Comparison of ENCODE assay signal across 2 cellular contexts in the genomic region with DNA sequence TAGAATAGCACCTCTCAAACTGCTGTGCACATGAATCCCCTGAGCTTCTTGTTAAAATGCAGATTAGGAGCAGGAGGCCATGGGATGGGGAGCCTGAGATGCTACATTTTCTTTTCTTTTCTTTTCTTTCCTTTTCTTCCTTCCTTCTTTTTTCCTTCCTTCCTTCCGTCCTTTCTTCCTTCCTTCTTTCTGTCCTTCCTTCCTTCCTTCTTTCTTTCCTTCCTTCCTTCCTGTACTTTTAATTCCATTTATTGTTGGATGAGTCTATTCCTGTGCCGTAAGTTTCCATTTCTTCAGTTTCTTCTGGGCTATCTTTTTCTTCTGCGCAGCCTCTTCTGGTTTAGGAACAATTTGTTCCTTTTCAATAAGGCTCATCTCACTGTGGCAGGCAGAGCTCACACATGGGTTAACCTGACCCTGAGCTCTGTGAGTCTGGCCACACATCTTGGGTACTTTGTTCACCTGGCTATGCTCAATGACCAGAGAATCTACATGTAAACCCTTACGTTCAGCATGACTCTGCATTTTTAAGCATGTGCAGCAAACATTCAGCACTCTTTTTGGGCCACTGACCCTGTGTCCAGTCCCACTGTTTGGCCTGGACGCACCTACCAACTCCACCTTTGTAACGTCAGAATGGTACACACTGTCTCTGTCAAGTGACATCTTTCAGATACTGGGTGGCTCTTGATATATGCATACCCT.
TF ChIP-seq lines count a peak whose summit lies in the region.

No MANE protein-coding gene starts in this region.

TF ChIP-seq in IMR-90, 13 proteins besides CTCF, POLR2A, EP300 and RAD21:
- no peak for TF ChIP-seq MXI1 (IDR thresholded peaks at IDR 0.05; ENCODE audit: borderline replicate concordance, low read depth, low read length)
- TF ChIP-seq, protein P1, sequence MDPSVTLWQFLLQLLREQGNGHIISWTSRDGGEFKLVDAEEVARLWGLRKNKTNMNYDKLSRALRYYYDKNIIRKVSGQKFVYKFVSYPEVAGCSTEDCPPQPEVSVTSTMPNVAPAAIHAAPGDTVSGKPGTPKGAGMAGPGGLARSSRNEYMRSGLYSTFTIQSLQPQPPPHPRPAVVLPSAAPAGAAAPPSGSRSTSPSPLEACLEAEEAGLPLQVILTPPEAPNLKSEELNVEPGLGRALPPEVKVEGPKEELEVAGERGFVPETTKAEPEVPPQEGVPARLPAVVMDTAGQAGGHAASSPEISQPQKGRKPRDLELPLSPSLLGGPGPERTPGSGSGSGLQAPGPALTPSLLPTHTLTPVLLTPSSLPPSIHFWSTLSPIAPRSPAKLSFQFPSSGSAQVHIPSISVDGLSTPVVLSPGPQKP (IDR thresholded peaks at IDR 0.05; ENCODE audit: borderline replicate concordance, low read depth, low read length), result no peak
- TF ChIP-seq NFE2L2 (IDR thresholded peaks at IDR 0.05; ENCODE audit: low read depth, low read length), result peak; percentile 46; the same call in 1 of the 2 replicates
- no peak for TF ChIP-seq CEBPB (IDR thresholded peaks at IDR 0.05; ENCODE audit: low read depth, low read length)
- no peak for TF ChIP-seq SMC3 (IDR thresholded peaks at IDR 0.05; ENCODE audit: low read depth, low read length)

TF ChIP-seq in SK-N-SH, 30 proteins besides CTCF, POLR2A, EP300 and RAD21:
- TF ChIP-seq, protein P2, sequence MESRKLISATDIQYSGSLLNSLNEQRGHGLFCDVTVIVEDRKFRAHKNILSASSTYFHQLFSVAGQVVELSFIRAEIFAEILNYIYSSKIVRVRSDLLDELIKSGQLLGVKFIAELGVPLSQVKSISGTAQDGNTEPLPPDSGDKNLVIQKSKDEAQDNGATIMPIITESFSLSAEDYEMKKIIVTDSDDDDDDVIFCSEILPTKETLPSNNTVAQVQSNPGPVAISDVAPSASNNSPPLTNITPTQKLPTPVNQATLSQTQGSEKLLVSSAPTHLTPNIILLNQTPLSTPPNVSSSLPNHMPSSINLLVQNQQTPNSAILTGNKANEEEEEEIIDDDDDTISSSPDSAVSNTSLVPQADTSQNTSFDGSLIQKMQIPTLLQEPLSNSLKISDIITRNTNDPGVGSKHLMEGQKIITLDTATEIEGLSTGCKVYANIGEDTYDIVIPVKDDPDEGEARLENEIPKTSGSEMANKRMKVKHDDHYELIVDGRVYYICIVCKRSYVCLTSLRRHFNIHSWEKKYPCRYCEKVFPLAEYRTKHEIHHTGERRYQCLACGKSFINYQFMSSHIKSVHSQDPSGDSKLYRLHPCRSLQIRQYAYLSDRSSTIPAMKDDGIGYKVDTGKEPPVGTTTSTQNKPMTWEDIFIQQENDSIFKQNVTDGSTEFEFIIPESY (IDR thresholded peaks at IDR 0.05; ENCODE audit: borderline replicate concordance, low read depth), result no peak
- TF ChIP-seq GABPA (IDR thresholded peaks at IDR 0.05; ENCODE audit: low read depth) (no peak), MXI1 (IDR thresholded peaks at IDR 0.05; ENCODE audit: low read depth, low read length) (no peak), GATA2 (CRISPR knock-in tag; IDR thresholded peaks at IDR 0.05) (no peak), FOXM1 (IDR thresholded peaks at IDR 0.05; ENCODE audit: low read depth) (no peak), EZH2phosphoT487 (IDR thresholded peaks at IDR 0.05; ENCODE audit: borderline replicate concordance, low read depth) (no peak), RFX5 (IDR thresholded peaks at IDR 0.05; ENCODE audit: low read length) (no peak), TAF1 (IDR thresholded peaks at IDR 0.05; ENCODE audit: borderline replicate concordance, low read depth, low read length) (no peak), FOSL2 (IDR thresholded peaks at IDR 0.05; ENCODE audit: borderline replicate concordance, low read depth) (no peak), POLR2AphosphoS5 (IDR thresholded peaks at IDR 0.05; ENCODE audit: low read depth, low read length) (no peak), SMC3 (IDR thresholded peaks at IDR 0.05; ENCODE audit: low read depth, low read length) (no peak), TCF12 (IDR thresholded peaks at IDR 0.05) (no peak), FOXJ3 (CRISPR knock-in tag; IDR thresholded peaks at IDR 0.05) (no peak), NRF1 (IDR thresholded peaks at IDR 0.05; ENCODE audit: low read depth, low read length) (no peak), YY1 (IDR thresholded peaks at IDR 0.05; ENCODE audit: low read depth) (no peak), RCOR1 (IDR thresholded peaks at IDR 0.05; ENCODE audit: low read length) (no peak)
- TF ChIP-seq, protein P3, sequence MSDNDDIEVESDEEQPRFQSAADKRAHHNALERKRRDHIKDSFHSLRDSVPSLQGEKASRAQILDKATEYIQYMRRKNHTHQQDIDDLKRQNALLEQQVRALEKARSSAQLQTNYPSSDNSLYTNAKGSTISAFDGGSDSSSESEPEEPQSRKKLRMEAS (IDR thresholded peaks at IDR 0.05; ENCODE audit: low read depth), result no peak
- TF ChIP-seq, protein P4, sequence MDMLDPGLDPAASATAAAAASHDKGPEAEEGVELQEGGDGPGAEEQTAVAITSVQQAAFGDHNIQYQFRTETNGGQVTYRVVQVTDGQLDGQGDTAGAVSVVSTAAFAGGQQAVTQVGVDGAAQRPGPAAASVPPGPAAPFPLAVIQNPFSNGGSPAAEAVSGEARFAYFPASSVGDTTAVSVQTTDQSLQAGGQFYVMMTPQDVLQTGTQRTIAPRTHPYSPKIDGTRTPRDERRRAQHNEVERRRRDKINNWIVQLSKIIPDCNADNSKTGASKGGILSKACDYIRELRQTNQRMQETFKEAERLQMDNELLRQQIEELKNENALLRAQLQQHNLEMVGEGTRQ (IDR thresholded peaks at IDR 0.05; ENCODE audit: borderline replicate concordance, low read depth, low read length), result no peak
- TF ChIP-seq, protein P5, sequence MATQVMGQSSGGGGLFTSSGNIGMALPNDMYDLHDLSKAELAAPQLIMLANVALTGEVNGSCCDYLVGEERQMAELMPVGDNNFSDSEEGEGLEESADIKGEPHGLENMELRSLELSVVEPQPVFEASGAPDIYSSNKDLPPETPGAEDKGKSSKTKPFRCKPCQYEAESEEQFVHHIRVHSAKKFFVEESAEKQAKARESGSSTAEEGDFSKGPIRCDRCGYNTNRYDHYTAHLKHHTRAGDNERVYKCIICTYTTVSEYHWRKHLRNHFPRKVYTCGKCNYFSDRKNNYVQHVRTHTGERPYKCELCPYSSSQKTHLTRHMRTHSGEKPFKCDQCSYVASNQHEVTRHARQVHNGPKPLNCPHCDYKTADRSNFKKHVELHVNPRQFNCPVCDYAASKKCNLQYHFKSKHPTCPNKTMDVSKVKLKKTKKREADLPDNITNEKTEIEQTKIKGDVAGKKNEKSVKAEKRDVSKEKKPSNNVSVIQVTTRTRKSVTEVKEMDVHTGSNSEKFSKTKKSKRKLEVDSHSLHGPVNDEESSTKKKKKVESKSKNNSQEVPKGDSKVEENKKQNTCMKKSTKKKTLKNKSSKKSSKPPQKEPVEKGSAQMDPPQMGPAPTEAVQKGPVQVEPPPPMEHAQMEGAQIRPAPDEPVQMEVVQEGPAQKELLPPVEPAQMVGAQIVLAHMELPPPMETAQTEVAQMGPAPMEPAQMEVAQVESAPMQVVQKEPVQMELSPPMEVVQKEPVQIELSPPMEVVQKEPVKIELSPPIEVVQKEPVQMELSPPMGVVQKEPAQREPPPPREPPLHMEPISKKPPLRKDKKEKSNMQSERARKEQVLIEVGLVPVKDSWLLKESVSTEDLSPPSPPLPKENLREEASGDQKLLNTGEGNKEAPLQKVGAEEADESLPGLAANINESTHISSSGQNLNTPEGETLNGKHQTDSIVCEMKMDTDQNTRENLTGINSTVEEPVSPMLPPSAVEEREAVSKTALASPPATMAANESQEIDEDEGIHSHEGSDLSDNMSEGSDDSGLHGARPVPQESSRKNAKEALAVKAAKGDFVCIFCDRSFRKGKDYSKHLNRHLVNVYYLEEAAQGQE (IDR thresholded peaks at IDR 0.05; ENCODE audit: low read depth, low read length), result no peak
